ENCODE assay signal across 2 cellular contexts in genomic region chr2:70546885-70547284, GRCh38.
TF ChIP-seq lines count a peak whose summit lies in the region.

No MANE protein-coding gene starts in this region.

TF ChIP-seq in HCT116, 20 proteins besides CTCF, POLR2A, EP300 and RAD21 (continued from another document):
- no peak for TF ChIP-seq EGR1 (IDR thresholded peaks at IDR 0.05; ENCODE audit: low read depth)
- no peak for TF ChIP-seq CEBPB (IDR thresholded peaks at IDR 0.05; ENCODE audit: low read depth)
- TF ChIP-seq FOSL1 (IDR thresholded peaks at IDR 0.05; ENCODE audit: low read depth), result no peak
- TF ChIP-seq, protein P1, sequence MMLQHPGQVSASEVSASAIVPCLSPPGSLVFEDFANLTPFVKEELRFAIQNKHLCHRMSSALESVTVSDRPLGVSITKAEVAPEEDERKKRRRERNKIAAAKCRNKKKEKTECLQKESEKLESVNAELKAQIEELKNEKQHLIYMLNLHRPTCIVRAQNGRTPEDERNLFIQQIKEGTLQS (IDR thresholded peaks at IDR 0.05), result no peak
- no peak for TF ChIP-seq EZH2 (IDR thresholded peaks at IDR 0.05)
- no peak for TF ChIP-seq JUND (IDR thresholded peaks at IDR 0.05)
- no peak for TF ChIP-seq EZH2phosphoT487 (IDR thresholded peaks at IDR 0.05; ENCODE audit: borderline replicate concordance)
- TF ChIP-seq SRF (IDR thresholded peaks at IDR 0.05; ENCODE audit: low read depth), result no peak
- no peak for TF ChIP-seq YY1 (IDR thresholded peaks at IDR 0.05; ENCODE audit: extremely low read depth, insufficient replicate concordance, low read depth, low read length)
- TF ChIP-seq, protein P2, sequence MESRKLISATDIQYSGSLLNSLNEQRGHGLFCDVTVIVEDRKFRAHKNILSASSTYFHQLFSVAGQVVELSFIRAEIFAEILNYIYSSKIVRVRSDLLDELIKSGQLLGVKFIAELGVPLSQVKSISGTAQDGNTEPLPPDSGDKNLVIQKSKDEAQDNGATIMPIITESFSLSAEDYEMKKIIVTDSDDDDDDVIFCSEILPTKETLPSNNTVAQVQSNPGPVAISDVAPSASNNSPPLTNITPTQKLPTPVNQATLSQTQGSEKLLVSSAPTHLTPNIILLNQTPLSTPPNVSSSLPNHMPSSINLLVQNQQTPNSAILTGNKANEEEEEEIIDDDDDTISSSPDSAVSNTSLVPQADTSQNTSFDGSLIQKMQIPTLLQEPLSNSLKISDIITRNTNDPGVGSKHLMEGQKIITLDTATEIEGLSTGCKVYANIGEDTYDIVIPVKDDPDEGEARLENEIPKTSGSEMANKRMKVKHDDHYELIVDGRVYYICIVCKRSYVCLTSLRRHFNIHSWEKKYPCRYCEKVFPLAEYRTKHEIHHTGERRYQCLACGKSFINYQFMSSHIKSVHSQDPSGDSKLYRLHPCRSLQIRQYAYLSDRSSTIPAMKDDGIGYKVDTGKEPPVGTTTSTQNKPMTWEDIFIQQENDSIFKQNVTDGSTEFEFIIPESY (IDR thresholded peaks at IDR 0.05; ENCODE audit: extremely low read depth, insufficient replicate concordance, low read length), result no peak
- TF ChIP-seq POLR2AphosphoS5 (IDR thresholded peaks at IDR 0.05; ENCODE audit: low read depth, low read length), result no peak
- TF ChIP-seq SIN3A (IDR thresholded peaks at IDR 0.05; ENCODE audit: low read depth), result no peak
- TF ChIP-seq TCF7L2 (IDR thresholded peaks at IDR 0.05; ENCODE audit: borderline replicate concordance, extremely low read depth, insufficient read depth, insufficient read length), result no peak
- TF ChIP-seq SP1 (IDR thresholded peaks at IDR 0.05; ENCODE audit: low read depth), result no peak
- no peak for TF ChIP-seq ELF1 (IDR thresholded peaks at IDR 0.05; ENCODE audit: borderline replicate concordance, low read depth)
- no peak for TF ChIP-seq MAX (IDR thresholded peaks at IDR 0.05)
- TF ChIP-seq, protein P3, sequence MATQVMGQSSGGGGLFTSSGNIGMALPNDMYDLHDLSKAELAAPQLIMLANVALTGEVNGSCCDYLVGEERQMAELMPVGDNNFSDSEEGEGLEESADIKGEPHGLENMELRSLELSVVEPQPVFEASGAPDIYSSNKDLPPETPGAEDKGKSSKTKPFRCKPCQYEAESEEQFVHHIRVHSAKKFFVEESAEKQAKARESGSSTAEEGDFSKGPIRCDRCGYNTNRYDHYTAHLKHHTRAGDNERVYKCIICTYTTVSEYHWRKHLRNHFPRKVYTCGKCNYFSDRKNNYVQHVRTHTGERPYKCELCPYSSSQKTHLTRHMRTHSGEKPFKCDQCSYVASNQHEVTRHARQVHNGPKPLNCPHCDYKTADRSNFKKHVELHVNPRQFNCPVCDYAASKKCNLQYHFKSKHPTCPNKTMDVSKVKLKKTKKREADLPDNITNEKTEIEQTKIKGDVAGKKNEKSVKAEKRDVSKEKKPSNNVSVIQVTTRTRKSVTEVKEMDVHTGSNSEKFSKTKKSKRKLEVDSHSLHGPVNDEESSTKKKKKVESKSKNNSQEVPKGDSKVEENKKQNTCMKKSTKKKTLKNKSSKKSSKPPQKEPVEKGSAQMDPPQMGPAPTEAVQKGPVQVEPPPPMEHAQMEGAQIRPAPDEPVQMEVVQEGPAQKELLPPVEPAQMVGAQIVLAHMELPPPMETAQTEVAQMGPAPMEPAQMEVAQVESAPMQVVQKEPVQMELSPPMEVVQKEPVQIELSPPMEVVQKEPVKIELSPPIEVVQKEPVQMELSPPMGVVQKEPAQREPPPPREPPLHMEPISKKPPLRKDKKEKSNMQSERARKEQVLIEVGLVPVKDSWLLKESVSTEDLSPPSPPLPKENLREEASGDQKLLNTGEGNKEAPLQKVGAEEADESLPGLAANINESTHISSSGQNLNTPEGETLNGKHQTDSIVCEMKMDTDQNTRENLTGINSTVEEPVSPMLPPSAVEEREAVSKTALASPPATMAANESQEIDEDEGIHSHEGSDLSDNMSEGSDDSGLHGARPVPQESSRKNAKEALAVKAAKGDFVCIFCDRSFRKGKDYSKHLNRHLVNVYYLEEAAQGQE (IDR thresholded peaks at IDR 0.05; ENCODE audit: low read depth), result no peak
- TF ChIP-seq CBX3 (IDR thresholded peaks at IDR 0.05; ENCODE audit: low read depth), result no peak

TF ChIP-seq in K562, 482 proteins besides CTCF, POLR2A, EP300 and RAD21:
- TF ChIP-seq RNF219 (CRISPR knock-in tag; IDR thresholded peaks at IDR 0.05), result no peak
- TF ChIP-seq ZBTB17 (CRISPR knock-in tag; IDR thresholded peaks at IDR 0.05), result no peak
- TF ChIP-seq ZKSCAN8 (CRISPR knock-in tag; IDR thresholded peaks at IDR 0.05), result no peak
- TF ChIP-seq ZNF316 (IDR thresholded peaks at IDR 0.05), result peak; percentile 48
- TF ChIP-seq CREB3L1 (IDR thresholded peaks at IDR 0.05; ENCODE audit: borderline replicate concordance, low read depth), result no peak
